Comparison of ENCODE assay signal across 12 cellular contexts in genomic region chr2:19046986-19047780, GRCh38.
DNase-seq lines count a peak whose midpoint lies in the region; ATAC-seq and TF ChIP-seq lines count a peak whose summit lies in the region.
"Had no signal": no experiment of that assay in that cellular context is flagged by ENCODE, and none has a peak within 500 bp of the region (broad histone marks: within the 10 kb centered on the region; RNA-seq: fewer than 3 reads in every experiment).

No MANE protein-coding gene starts in this region.

- no peak for TF ChIP-seq POLR2A in suprapubic skin (IDR thresholded peaks at IDR 0.05)

- no peaks in the 10 kb centered on the region for H3K36me3 Mint-ChIP-seq in activated CD4-positive, alpha-beta memory T cell treated with anti-CD3 and anti-CD28 coated beads, Interleukin-2, amount 10 ng/mL, durations not matched to agents 7 days and 5 days (ENCODE audit: low read depth)

- no peak for TF ChIP-seq CTCF in GM12865 (IDR thresholded peaks at IDR 0.05; ENCODE audit: insufficient read depth, low read depth, low read length, missing control alignments)
- TF ChIP-seq CTCF in foreskin fibroblast (IDR thresholded peaks at IDR 0.05; ENCODE audit: low read depth, low read length): no peak
- TF ChIP-seq CTCF in suprapubic skin (IDR thresholded peaks at IDR 0.05): no peak

- CTCF ChIA-PET in activated CD4-positive, alpha-beta memory T cell treated with anti-CD3 and anti-CD28 coated beads, Interleukin-2, amount 10 ng/mL, durations not matched to agents 7 days and 5 days (lab: Charles Lee): no interaction called here

- no peak overlapping the region for H3K27ac ChIP-seq in suprapubic skin
- H3K27ac ChIP-seq: thyroid gland had no signal

- TF ChIP-seq EP300 in suprapubic skin (IDR thresholded peaks at IDR 0.05): no peak

- no peak overlapping the region for H3K4me3 Mint-ChIP-seq in activated CD4-positive, alpha-beta memory T cell treated with anti-CD3 and anti-CD28 coated beads, Interleukin-2, amount 10 ng/mL, durations not matched to agents 7 days and 5 days

- H3K4me3 ChIP-seq in GM12865 (ENCODE audit: low read depth, low read length) (no peak overlapping the region), foreskin fibroblast (ENCODE audit: low read depth in 1 of 2, low read length in 2 of 2) (no peak overlapping the region), suprapubic skin (no peak overlapping the region)
- H3K4me3 ChIP-seq: thyroid gland had no signal

- no peaks in the 10 kb centered on the region for H3K4me1 Mint-ChIP-seq in activated CD4-positive, alpha-beta memory T cell treated with anti-CD3 and anti-CD28 coated beads, Interleukin-2, amount 10 ng/mL, durations not matched to agents 7 days and 5 days

- H3K9me3 Mint-ChIP-seq in activated CD4-positive, alpha-beta memory T cell treated with anti-CD3 and anti-CD28 coated beads, Interleukin-2, amount 10 ng/mL, durations not matched to agents 7 days and 5 days: peaks cover 3% of the 10 kb centered on the region

- POLR2A ChIA-PET in activated CD4-positive, alpha-beta memory T cell treated with anti-CD3 and anti-CD28 coated beads, Interleukin-2, amount 10 ng/mL, durations not matched to agents 7 days and 5 days (lab: Charles Lee): no interaction called here

- no peaks in the 10 kb centered on the region for H3K4me1 ChIP-seq in suprapubic skin

- H3K27ac Mint-ChIP-seq in activated CD4-positive, alpha-beta memory T cell treated with anti-CD3 and anti-CD28 coated beads, Interleukin-2, amount 10 ng/mL, durations not matched to agents 7 days and 5 days: no peak overlapping the region

- H3K27me3 Mint-ChIP-seq in activated CD4-positive, alpha-beta memory T cell treated with anti-CD3 and anti-CD28 coated beads, Interleukin-2, amount 10 ng/mL, durations not matched to agents 7 days and 5 days: no peaks in the 10 kb centered on the region

- H3K36me3 ChIP-seq in suprapubic skin: no peaks in the 10 kb centered on the region
- H3K36me3 ChIP-seq: thyroid gland had no signal

- ATAC-seq in GM21390 (IDR thresholded peaks at IDR 0.05; ENCODE audit: unreplicated experiment) (peak; percentile 87), HG03103 (IDR thresholded peaks at IDR 0.05; ENCODE audit: low read depth, unreplicated experiment) (peak; percentile 77)

- 81% methylated on average over 4 of the region's 4 CpGs for WGBS in suprapubic skin

- no peaks in the 10 kb centered on the region for H3K27me3 ChIP-seq in suprapubic skin
- H3K27me3 ChIP-seq: thyroid gland had no signal

- peak; percentile 62 for DNase-seq in GM12865 (ENCODE audit: low read depth)
- DNase-seq in foreskin fibroblast: peak; percentile 12 to 34
- DNase-seq in suprapubic skin (ENCODE audit: low spot score in 2 of 2): no peak
- no peak for DNase-seq in A172 (ENCODE audit: low spot score)
- DNase-seq in activated CD4-positive, alpha-beta memory T cell treated with anti-CD3 and anti-CD28 coated beads, Interleukin-2, amount 10 ng/mL, durations not matched to agents 7 days and 5 days: no peak
- DNase-seq in pons (ENCODE audit: low spot score): no peak
- DNase-seq: activated effector memory CD4-positive, alpha-beta T cell treated with Interleukin-2 at 50 U/mL for 16 hours; AML-193; stimulated activated CD4-positive, alpha-beta T cell treated with anti-CD3 and anti-CD28 coated beads, Interleukin-15, amount 100 ng/mL, for 24 hours; thyroid gland had no signal

- H3K9me3 ChIP-seq in suprapubic skin: no peaks in the 10 kb centered on the region
- H3K9me3 ChIP-seq: thyroid gland had no signal

Comparison
In these comparisons a context has a peak if more than half of its experiments do, and no peak if none do; other contexts are left out.
1. DNase-seq: peak in GM12865 (single experiment) and foreskin fibroblast (2 of 2); none in suprapubic skin (0 of 2), A172 (single experiment), activated CD4-positive, alpha-beta memory T cell treated with anti-CD3 and anti-CD28 coated beads, Interleukin-2, amount 10 ng/mL, durations not matched to agents 7 days and 5 days (single experiment) and pons (single experiment).